ENCODE assay signal across 8 cellular contexts in genomic region chr11:58524232-58525036, GRCh38. TPM values are rescaled to one million over a fixed set of nuclear protein-coding genes. Genes with fewer than 3 reads are reported as not detected.
DNase-seq lines count a peak whose midpoint lies in the region; ATAC-seq and TF ChIP-seq lines count a peak whose summit lies in the region.
"Had no signal": no experiment of that assay in that cellular context is flagged by ENCODE, and none has a peak within 500 bp of the region (broad histone marks: within the 10 kb centered on the region; RNA-seq: fewer than 3 reads in every experiment).

No MANE protein-coding gene starts in this region.

- H3K9ac ChIP-seq in IMR-90 (ENCODE audit: low read depth, low read length), result peak overlapping the region; percentile 11; the same call in 1 of the 2 replicates

- 47% methylated on average over 3 of the region's 7 CpGs; no CpG with 5 or more reads in 1 of the 2 experiments for WGBS in IMR-90 (ENCODE audit: extremely low coverage in 2 of 2, insufficient read length in 1 of 2), 2 experiments

- H3K4me3 ChIP-seq in IMR-90 (ENCODE audit: insufficient read depth, low read depth, low read length) (peak overlapping the region; percentile 0; the same call in 1 of the 2 replicates), Peyer's patch (no peak overlapping the region)

- ATAC-seq in GM21737 (IDR thresholded peaks at IDR 0.05; ENCODE audit: unreplicated experiment) (peak; percentile 43), IMR-90 (ENCODE audit: low read depth) (peak; percentile 92), Right ventricle myocardium superior (ENCODE audit: poor library complexity) (peak; percentile 94)

- peak overlapping the region; percentile 95 for H3K27ac Mint-ChIP-seq in activated naive CD4-positive, alpha-beta T cell treated with anti-CD3 and anti-CD28 coated beads, Interleukin-2, amount 50 U/mL, for 24 hours

- peak overlapping the region; percentile 64; the same call in 1 of the 2 replicates for H3K18ac ChIP-seq in IMR-90 (ENCODE audit: low read depth, low read length)

- H4K5ac ChIP-seq in IMR-90 (ENCODE audit: low read depth, low read length), result peak overlapping the region; percentile 47; the same call in 1 of the 2 replicates

- peaks cover 59% of the 10 kb centered on the region for H3K4me1 Mint-ChIP-seq in activated naive CD4-positive, alpha-beta T cell treated with anti-CD3 and anti-CD28 coated beads, Interleukin-2, amount 50 U/mL, for 24 hours

- no peaks in the 10 kb centered on the region for H3K79me1 ChIP-seq in IMR-90 (ENCODE audit: low read depth in 1 of 2, low read length in 2 of 2)

- H3K9me1 ChIP-seq in IMR-90 (ENCODE audit: insufficient read depth, low read length), result no peaks in the 10 kb centered on the region; the same call in 1 of the 2 replicates

- peak overlapping the region; percentile 54 to 80 for H4K8ac ChIP-seq in IMR-90 (ENCODE audit: low read depth in 2 of 2, low read length in 2 of 2)

- H3K14ac ChIP-seq in IMR-90 (replicated peaks; ENCODE audit: low read depth, low read length), result 0 out of 2 replicates have a peak overlapping the region, but pooled peaks have one; percentile 60

- CTCF ChIA-PET in IMR-90 (lab: Yijun Ruan, JAX), result interaction anchor here (0.6 to 1.7 kb wide), 18 partner anchors 8 to 1031 kb away, joined by 3 to 8 read pairs (median 3); partner anchors contain the start of gene CTNND1

- BruUV-seq in IMR-90 (replicated peaks; lab: Mats Ljungman, UMichigan), result no TSS peak

- TF ChIP-seq CTCF in IMR-90 (conservative IDR thresholded peaks at IDR 0.05; ENCODE audit: low read depth, low read length) (peak; percentile 85), Peyer's patch (IDR thresholded peaks at IDR 0.05) (peak; percentile 5 to 80 (median 76))

- peak overlapping the region; percentile 66 for H3K4ac ChIP-seq in IMR-90 (ENCODE audit: low read depth, low read length)

- in situ Hi-C loops in IMR-90 (cut with MboI; ENCODE audit: low sequenced_read_pairs), result loop anchor here (25.0 kb wide), 1 partner anchor 1037 kb away; no protein-coding TSS in a partner anchor

- peaks cover 11% of the 10 kb centered on the region for H3K36me3 Mint-ChIP-seq in activated naive CD4-positive, alpha-beta T cell treated with anti-CD3 and anti-CD28 coated beads, Interleukin-2, amount 50 U/mL, for 24 hours

- H3K27ac ChIP-seq in IMR-90 (ENCODE audit: insufficient read depth, low read length) (peak overlapping the region; percentile 47; the same call in 1 of the 2 replicates), Peyer's patch (peak overlapping the region; percentile 18 to 79 (median 36))

- no peaks in the 10 kb centered on the region for H3K27me3 Mint-ChIP-seq in activated naive CD4-positive, alpha-beta T cell treated with anti-CD3 and anti-CD28 coated beads, Interleukin-2, amount 50 U/mL, for 24 hours

- intact Hi-C loops in IMR-90 (cut with micrococcal nuclease) (loop anchor here (5.0 to 10.0 kb wide), 4 partner anchors 682 to 1180 kb away; partner anchors contain the start of genes YPEL4 and ZDHHC5), Right ventricle myocardium superior (cut with DNase I) (no loop called here)

- peak; percentile 74 for TF ChIP-seq RAD21 in IMR-90 (IDR thresholded peaks at IDR 0.05; ENCODE audit: low read length)

- peak overlapping the region; percentile 83 for H2BK20ac ChIP-seq in IMR-90 (ENCODE audit: low read depth, low read length)

- no peaks in the 10 kb centered on the region for H4K20me1 ChIP-seq in IMR-90 (ENCODE audit: insufficient read depth, low read length)

- DNase-seq in GM03348 (ENCODE audit: low spot score), result peak; percentile 87
- DNase-seq in IMR-90, result peak; percentile 89
- DNase-seq in Peyer's patch, result peak; percentile 42 to 77 (median 58)
- DNase-seq in Right ventricle myocardium superior, result peak; percentile 61
- DNase-seq in pons (ENCODE audit: low spot score), result peak; percentile 89

- dilution Hi-C loops in IMR-90 (cut with HindIII; ENCODE audit: low sequenced_read_pairs, unreplicated experiment), result no loop called here

- H2AK9ac ChIP-seq in IMR-90 (replicated peaks; ENCODE audit: low read depth, low read length, poor library complexity), result no peak overlapping the region

- H2BK120ac ChIP-seq in IMR-90 (ENCODE audit: low read depth, low read length), result peak overlapping the region; percentile 78

- peak overlapping the region; percentile 66; the same call in 2 of the 3 replicates for H2BK15ac ChIP-seq in IMR-90 (ENCODE audit: low read depth, low read length)

- peak overlapping the region; percentile 85 for H2BK5ac ChIP-seq in IMR-90 (ENCODE audit: low read depth, low read length, poor library complexity, severe bottlenecking)

- H3K9me3 Mint-ChIP-seq in activated naive CD4-positive, alpha-beta T cell treated with anti-CD3 and anti-CD28 coated beads, Interleukin-2, amount 50 U/mL, for 24 hours, result no peaks in the 10 kb centered on the region

- H3K36me3 ChIP-seq in IMR-90 (ENCODE audit: control insufficient read depth, insufficient read depth, low read length) (peaks cover 3% of the 10 kb centered on the region), Peyer's patch (peaks cover 0 to 17% (median 0%) of the 10 kb centered on the region in 3 donors)

- POLR2A ChIA-PET in IMR-90 (lab: Charles Lee; ENCODE audit: unreplicated experiment), result interaction anchor here (1.0 kb wide), 1 partner anchor 497 kb away, joined by 3 read pairs; no protein-coding TSS in a partner anchor

- H2AFZ ChIP-seq in IMR-90 (replicated peaks; ENCODE audit: low read length, poor library complexity), result peak overlapping the region; percentile 76

- peak overlapping the region; percentile 72 for H3K4me2 ChIP-seq in IMR-90 (ENCODE audit: low read depth, low read length)

- TF ChIP-seq POLR2A in IMR-90 (IDR thresholded peaks at IDR 0.05; ENCODE audit: low read depth, low read length), result 0 out of 2 replicates have a peak, but pooled peaks have one; percentile 26
- no peak for TF ChIP-seq POLR2A in Peyer's patch (IDR thresholded peaks at IDR 0.05)

- peak overlapping the region; percentile 74 for H4K91ac ChIP-seq in IMR-90 (ENCODE audit: insufficient read depth, low read depth, low read length)

- H3K27me3 ChIP-seq in IMR-90 (ENCODE audit: control insufficient read depth, insufficient read depth, low read length) (no peaks in the 10 kb centered on the region), Peyer's patch (no peaks in the 10 kb centered on the region)

- H2AK5ac ChIP-seq in IMR-90 (ENCODE audit: low read depth, low read length), result peak overlapping the region; percentile 69

- H3K23ac ChIP-seq in IMR-90 (ENCODE audit: low read depth, low read length), result peak overlapping the region; percentile 57; the same call in 1 of the 2 replicates

- H3K56ac ChIP-seq in IMR-90 (ENCODE audit: extremely low read depth, insufficient read depth, low read length), result peak overlapping the region; percentile 43

- H3K4me3 Mint-ChIP-seq in activated naive CD4-positive, alpha-beta T cell treated with anti-CD3 and anti-CD28 coated beads, Interleukin-2, amount 50 U/mL, for 24 hours, result peak overlapping the region; percentile 92

- H3K4me1 ChIP-seq in IMR-90 (ENCODE audit: control insufficient read depth, insufficient read depth, low read length) (peaks cover 2% of the 10 kb centered on the region; the same call in 1 of the 2 replicates), Peyer's patch (peaks cover 0 to 5% (median 0%) of the 10 kb centered on the region in 4 donors)

- H3K9me3 ChIP-seq in IMR-90 (ENCODE audit: control insufficient read depth, insufficient read depth, low read length), result no peaks in the 10 kb centered on the region
- H3K9me3 ChIP-seq in Peyer's patch, result no peaks in the 10 kb centered on the region

TF ChIP-seq in IMR-90, 13 proteins besides CTCF, POLR2A, EP300 and RAD21:
- TF ChIP-seq BHLHE40 (IDR thresholded peaks at IDR 0.05; ENCODE audit: low read depth, low read length) (no peak), SMC3 (IDR thresholded peaks at IDR 0.05; ENCODE audit: low read depth, low read length) (peak; percentile 68)

RNA-seq across cellular contexts. Expression of gene OR5B21, which starts 16.5 kb away (rescaled TPM):
- total RNA-seq in IMR-90 (2012; rRNA removed) (not detected in 2 replicates), Peyer's patch (not detected), Right ventricle myocardium superior (not detected)
- not detected in 2 replicates for polyA plus RNA-seq in IMR-90 (2012; rRNA removed)
- polyA plus RNA-seq in IMR-90 (2012; cell fraction: cytosol; rRNA removed), result not detected in 2 replicates
- 0.11 TPM in 1 of 2 replicates, not detected in the other for polyA plus RNA-seq in IMR-90 (2012; cell fraction: nucleus; rRNA removed; ENCODE audit: low replicate concordance)
- total RNA-seq: urinary bladder had no signal
- polyA plus RNA-seq: urinary bladder had no signal

RNA-seq across cellular contexts. Expression of gene LPXN, which starts 51.2 kb away (rescaled TPM):
- total RNA-seq in IMR-90 (2012; rRNA removed) (11.9 and 13.4 TPM in 2 replicates), Peyer's patch (10 to 100 TPM; 12.3 to 66.0 (median 18.2) TPM), Right ventricle myocardium superior (3.1 TPM)
- polyA plus RNA-seq in IMR-90 (2012; rRNA removed), result 15.2 and 15.7 TPM in 2 replicates
- 6.9 and 10.3 TPM in 2 replicates for polyA plus RNA-seq in IMR-90 (2012; cell fraction: cytosol; rRNA removed)
- 8.6 and 12.5 TPM in 2 replicates for polyA plus RNA-seq in IMR-90 (2012; cell fraction: nucleus; rRNA removed; ENCODE audit: low replicate concordance)

RNA-seq across cellular contexts. Expression of gene ZFP91, which starts 54.4 kb away (rescaled TPM):
- total RNA-seq in IMR-90 (2012; rRNA removed), result 25.3 and 43.0 TPM in 2 replicates
- 18.1 and 20.7 TPM in 2 replicates for polyA plus RNA-seq in IMR-90 (2012; rRNA removed)
- 3.4 and 5.3 TPM in 2 replicates for polyA plus RNA-seq in IMR-90 (2012; cell fraction: cytosol; rRNA removed)
- polyA plus RNA-seq in IMR-90 (2012; cell fraction: nucleus; rRNA removed; ENCODE audit: low replicate concordance), result 2.9 and 18.9 TPM in 2 replicates
- 10 to 100 TPM; 42.4 to 58.3 (median 45.9) TPM for total RNA-seq in Peyer's patch
- total RNA-seq in Right ventricle myocardium superior, result 57.3 TPM

Comparison
In these comparisons a context has a peak if more than half of its experiments do, and no peak if none do; other contexts are left out.
1. ATAC-seq: peak in every context shown above with its lines; median percentile 94 in Right ventricle myocardium superior; 92 in IMR-90; 43 in GM21737.